ENCODE assay signal across 8 cellular contexts in genomic region chr7:105389090-105389650, GRCh38. TPM values are rescaled to one million over a fixed set of nuclear protein-coding genes. Genes with fewer than 3 reads are reported as not detected.
DNase-seq lines count a peak whose midpoint lies in the region; ATAC-seq and TF ChIP-seq lines count a peak whose summit lies in the region.

No MANE protein-coding gene starts in this region.

- H3K27ac ChIP-seq in HUES6 (ENCODE audit: low read depth, low read length) (no peak overlapping the region), RWPE1 (peak overlapping the region; percentile 76), iPS-18a (ENCODE audit: low read length) (no peak overlapping the region), sigmoid colon (peak overlapping the region; percentile 61 to 91 (median 88)), Karpas-422 (ENCODE audit: low read length) (no peak overlapping the region)

- H2AFZ ChIP-seq in Karpas-422 (ENCODE audit: low read length): no peak overlapping the region

- CTCF ChIA-PET in Caco-2 (lab: Charles Lee): no interaction called here
- CTCF ChIA-PET in RWPE1 (lab: Yijun Ruan, JAX): no interaction called here

- H3K36me3 ChIP-seq in Caco-2 (ENCODE audit: control insufficient read depth, insufficient read depth, low read length) (no peaks in the 10 kb centered on the region), HUES6 (ENCODE audit: control insufficient read depth, insufficient read depth, low read length) (peaks cover 6% of the 10 kb centered on the region; the same call in 1 of the 2 replicates), iPS-18a (ENCODE audit: control insufficient read depth, low read depth, low read length) (no peaks in the 10 kb centered on the region), sigmoid colon (no peaks in the 10 kb centered on the region), Karpas-422 (ENCODE audit: insufficient read depth, low read length) (no peaks in the 10 kb centered on the region)

- H3K9me3 Mint-ChIP-seq in Caco-2 (ENCODE audit: unreplicated experiment): no peaks in the 10 kb centered on the region

- ATAC-seq in GM21390 (IDR thresholded peaks at IDR 0.05; ENCODE audit: unreplicated experiment): peak; percentile 35

- 4 to 5% methylated on average over 44 of the region's 44 CpGs for WGBS in sigmoid colon, 2 donors

- H3K4me3 ChIP-seq in Caco-2 (ENCODE audit: low read depth, low read length) (peak overlapping the region; percentile 95), HUES6 (ENCODE audit: low read depth, low read length) (peak overlapping the region; percentile 66), astrocyte of the spinal cord (ENCODE audit: low read depth, low read length) (peak overlapping the region; percentile 39), iPS-18a (ENCODE audit: low read length) (peak overlapping the region; percentile 62), sigmoid colon (peak overlapping the region; percentile 88 to 99 (median 98)), Karpas-422 (ENCODE audit: low read length) (no peak overlapping the region)

- peak overlapping the region; percentile 94 for H3K27ac Mint-ChIP-seq in Caco-2 (ENCODE audit: unreplicated experiment)

- TF ChIP-seq POLR2A in sigmoid colon (IDR thresholded peaks at IDR 0.05): no peak

- H4K20me1 ChIP-seq in Karpas-422 (ENCODE audit: insufficient read depth, low read depth, low read length): no peaks in the 10 kb centered on the region

- H3K4me1 Mint-ChIP-seq in Caco-2 (ENCODE audit: low read depth, unreplicated experiment): no peaks in the 10 kb centered on the region

- POLR2A ChIA-PET in Caco-2 (lab: Charles Lee): no interaction called here
- POLR2A ChIA-PET in RWPE1 (lab: Yijun Ruan, JAX; ENCODE audit: low non-redundant PET): no interaction called here

- DNase-seq in Caco-2 (peak; percentile 68 to 69), RWPE1 (ENCODE audit: low spot score) (peak; percentile 70), astrocyte of the spinal cord (ENCODE audit: low read depth, low spot score) (peak; percentile 43), sigmoid colon (peak; percentile 74), Karpas-422 (no peak)

- no peaks in the 10 kb centered on the region for H3K79me2 ChIP-seq in Karpas-422 (ENCODE audit: low read length)

- intact Hi-C loops in Caco-2 (cut with micrococcal nuclease; ENCODE audit: unreplicated experiment): no loop called here
- intact Hi-C loops in sigmoid colon (cut with DNase I): loop anchor here (5.0 kb wide), 1 partner anchor 402 kb away; no protein-coding TSS in a partner anchor

- TF ChIP-seq CTCF in Caco-2 (IDR thresholded peaks at IDR 0.05; ENCODE audit: insufficient read depth in 1 of 2, low read depth in 1 of 2, low read length in 1 of 2, severe bottlenecking in 1 of 2, unreplicated experiment in 1 of 2): no peak
- TF ChIP-seq CTCF in RWPE1 (conservative IDR thresholded peaks at IDR 0.05; ENCODE audit: low read depth): no peak
- no peak for TF ChIP-seq CTCF in astrocyte of the spinal cord (IDR thresholded peaks at IDR 0.05; ENCODE audit: low read depth, low read length)
- TF ChIP-seq CTCF in sigmoid colon (IDR thresholded peaks at IDR 0.05): no peak

- TF ChIP-seq EP300 in sigmoid colon (IDR thresholded peaks at IDR 0.05): no peak

- H3K9ac ChIP-seq in HUES6 (ENCODE audit: low read length) (peak overlapping the region; percentile 64), iPS-18a (ENCODE audit: low read length) (no peak overlapping the region), Karpas-422 (ENCODE audit: low read length) (no peak overlapping the region)

- no peaks in the 10 kb centered on the region for H3K9me2 ChIP-seq in Karpas-422 (replicated peaks; ENCODE audit: insufficient read depth, low read length)

- H3K36me3 Mint-ChIP-seq in Caco-2 (ENCODE audit: insufficient read depth, unreplicated experiment): no peaks in the 10 kb centered on the region

- no TSS peak for BruUV-seq in Caco-2 (replicated peaks; lab: Mats Ljungman, UMichigan)

- no peaks in the 10 kb centered on the region for H3K9me3 ChIP-seq in Caco-2
- H3K9me3 ChIP-seq in HUES6 (ENCODE audit: control insufficient read depth, insufficient read depth, low read depth, low read length): no peaks in the 10 kb centered on the region
- no peaks in the 10 kb centered on the region for H3K9me3 ChIP-seq in iPS-18a (ENCODE audit: control insufficient read depth, low read depth, low read length)
- no peaks in the 10 kb centered on the region for H3K9me3 ChIP-seq in sigmoid colon
- no peaks in the 10 kb centered on the region for H3K9me3 ChIP-seq in Karpas-422 (ENCODE audit: low read length)

- peak overlapping the region; percentile 99 for H3K4me3 Mint-ChIP-seq in Caco-2 (ENCODE audit: unreplicated experiment)

- no peaks in the 10 kb centered on the region for H3K27me3 Mint-ChIP-seq in Caco-2 (ENCODE audit: insufficient read depth, unreplicated experiment)

- H3K4me1 ChIP-seq in Caco-2: no peaks in the 10 kb centered on the region; the same call in 1 of the 2 replicates
- peaks cover 6% of the 10 kb centered on the region for H3K4me1 ChIP-seq in HUES6 (ENCODE audit: control insufficient read depth, insufficient read depth, low read length)
- no peaks in the 10 kb centered on the region for H3K4me1 ChIP-seq in iPS-18a (ENCODE audit: control insufficient read depth, low read depth, low read length)
- peaks cover 0 to 12% (median 12%) of the 10 kb centered on the region in 4 donors for H3K4me1 ChIP-seq in sigmoid colon
- H3K4me1 ChIP-seq in Karpas-422 (ENCODE audit: low read length): peaks cover 8% of the 10 kb centered on the region

- in situ Hi-C loops in astrocyte of the spinal cord (cut with HindIII; ENCODE audit: low sequenced_read_pairs): no loop called here

- H3K27me3 ChIP-seq in Caco-2 (replicated peaks; ENCODE audit: control insufficient read depth, insufficient read depth, low read length) (no peaks in the 10 kb centered on the region), HUES6 (ENCODE audit: control insufficient read depth, insufficient read depth, low read length) (no peaks in the 10 kb centered on the region), iPS-18a (ENCODE audit: control insufficient read depth, insufficient read depth, low read length) (peaks cover 10% of the 10 kb centered on the region), sigmoid colon (no peaks in the 10 kb centered on the region), Karpas-422 (ENCODE audit: low read length) (no peaks in the 10 kb centered on the region)

- H3K4me2 ChIP-seq in Karpas-422 (ENCODE audit: low read depth, low read length, poor library complexity, severe bottlenecking): no peak overlapping the region

RNA-seq across cellular contexts. Expression of gene SRPK2, which starts 0.4 kb away (rescaled TPM):
- total RNA-seq in Caco-2 (2022) (39.9 and 44.7 TPM in 2 replicates), sigmoid colon (10 to 100 TPM; 42.9 to 57.6 (median 56.8) TPM)
- 10 to 100 TPM; 12.0 to 15.0 (median 14.0) TPM for polyA plus RNA-seq in sigmoid colon
- 6.7 and 9.0 TPM in 2 replicates for total RNA-seq in Karpas-422 (2014; rRNA removed; shearing (Covaris generic); ENCODE audit: low replicate concordance)

Comparison
In these comparisons a context has a peak if more than half of its experiments do, and no peak if none do; other contexts are left out.
1. H3K27ac ChIP-seq: peak in RWPE1 (single experiment) and sigmoid colon (4 of 4); none in HUES6 (single experiment), iPS-18a (single experiment) and Karpas-422 (single experiment).